8 cellular contexts compared by ENCODE assay signal in genomic region chr19:18292810-18293641, GRCh38. TPM values are rescaled to one million over a fixed set of nuclear protein-coding genes. Genes with fewer than 3 reads are reported as not detected.
DNase-seq lines count a peak whose midpoint lies in the region; ATAC-seq and TF ChIP-seq lines count a peak whose summit lies in the region.

No MANE protein-coding gene starts in this region.

- peak overlapping the region; percentile 97 for H3K4me3 Mint-ChIP-seq in activated naive CD8-positive, alpha-beta T cell treated with anti-CD3 and anti-CD28 coated beads, Interleukin-2, amount 50 U/mL, for 24 hours

- ATAC-seq in activated naive CD8-positive, alpha-beta T cell treated with anti-CD3 and anti-CD28 coated beads, Interleukin-2, amount 50 U/mL, for 24 hours = peak; percentile 38
- ATAC-seq in HG02870 (IDR thresholded peaks at IDR 0.05; ENCODE audit: unreplicated experiment) = no peak

- H3K27ac ChIP-seq in 22Rv1 = peak overlapping the region; percentile 75

- CTCF ChIA-PET in GM10248 (lab: Yijun Ruan, JAX) = interaction anchor here (1.0 to 6.3 kb wide), 7 partner anchors 10 to 34 kb away, joined by 3 to 43 read pairs (median 3); partner anchors contain the start of gene JUND

- no peaks in the 10 kb centered on the region for H3K9me3 Mint-ChIP-seq in activated naive CD8-positive, alpha-beta T cell treated with anti-CD3 and anti-CD28 coated beads, Interleukin-2, amount 50 U/mL, for 24 hours

- DNase-seq in GM10248 (ENCODE audit: extremely low spot score) (peak; percentile 53), NCI-H82 (lab: John Stamatoyannopoulos, UW) (peak; percentile 97), cardiac septum (ENCODE audit: low spot score) (peak; percentile 89), occipital lobe (lab: John Stamatoyannopoulos, UW) (peak; percentile 58), activated gamma-delta T cell treated with Interleukin-2 at 50 U/mL for 16 hours (no peak)
- DNase-seq in activated naive CD8-positive, alpha-beta T cell treated with anti-CD3 and anti-CD28 coated beads, Interleukin-2, amount 50 U/mL, for 24 hours = peak; percentile 85

- H3K4me1 Mint-ChIP-seq in activated naive CD8-positive, alpha-beta T cell treated with anti-CD3 and anti-CD28 coated beads, Interleukin-2, amount 50 U/mL, for 24 hours = peaks cover 72% of the 10 kb centered on the region

- H3K27ac Mint-ChIP-seq in activated naive CD8-positive, alpha-beta T cell treated with anti-CD3 and anti-CD28 coated beads, Interleukin-2, amount 50 U/mL, for 24 hours = peak overlapping the region; percentile 92

- no peaks in the 10 kb centered on the region for H3K27me3 Mint-ChIP-seq in activated naive CD8-positive, alpha-beta T cell treated with anti-CD3 and anti-CD28 coated beads, Interleukin-2, amount 50 U/mL, for 24 hours

- intact Hi-C loops in cardiac septum (cut with DNase I) = no loop called here

- TF ChIP-seq CTCF in 22Rv1 (IDR thresholded peaks at IDR 0.05) (no peak; the same call in 1 of the 2 replicates), GM10248 (IDR thresholded peaks at IDR 0.05; ENCODE audit: control extremely low read depth, extremely low read depth, low read depth, missing control alignments) (no peak)

- H3K36me3 Mint-ChIP-seq in activated naive CD8-positive, alpha-beta T cell treated with anti-CD3 and anti-CD28 coated beads, Interleukin-2, amount 50 U/mL, for 24 hours (ENCODE audit: low read depth) = peaks cover 16% of the 10 kb centered on the region

- POLR2A ChIA-PET in GM10248 (lab: Yijun Ruan, JAX) = interaction anchor here (0.5 to 3.1 kb wide), 6 partner anchors 12 to 105 kb away, joined by 3 to 110 read pairs (median 6); partner anchors contain the start of gene JUND

RNA-seq across cellular contexts. Expression of gene JUND, which starts 11.6 kb away (rescaled TPM):
- total RNA-seq in cardiac septum (140 TPM), occipital lobe (70.7 TPM)

RNA-seq across cellular contexts. Expression of gene IQCN, which starts 18.8 kb away (rescaled TPM):
- 1.1 TPM for total RNA-seq in cardiac septum
- total RNA-seq in occipital lobe = 0.47 TPM

RNA-seq across cellular contexts. Expression of gene LSM4, which starts 29.9 kb away (rescaled TPM):
- total RNA-seq in cardiac septum (83.8 TPM), occipital lobe (72.2 TPM)

RNA-seq across cellular contexts. Expression of gene PGPEP1, which starts 47.4 kb away (rescaled TPM):
- total RNA-seq in cardiac septum (45.5 TPM), occipital lobe (14.2 TPM)
